Comparison of ENCODE assay signal across 2 cellular contexts in genomic region chr7:23349484-23350157, GRCh38.
TF ChIP-seq lines count a peak whose summit lies in the region.

No MANE protein-coding gene starts in this region.

TF ChIP-seq in H1, 55 proteins besides CTCF, POLR2A, EP300 and RAD21 (continued from another document):
- TF ChIP-seq SP4 (IDR thresholded peaks at IDR 0.05; ENCODE audit: low read length) (no peak), ZNF274 (IDR thresholded peaks at IDR 0.05; ENCODE audit: borderline replicate concordance, extremely low read depth, low read length) (no peak), CHD1 (IDR thresholded peaks at IDR 0.05; ENCODE audit: low read depth, low read length) (no peak), SAP30 (IDR thresholded peaks at IDR 0.05; ENCODE audit: insufficient read depth, insufficient replicate concordance, low read length) (no peak), POU5F1 (IDR thresholded peaks at IDR 0.05; ENCODE audit: low read depth, low read length) (no peak), GTF2F1 (IDR thresholded peaks at IDR 0.05; ENCODE audit: borderline replicate concordance, low read depth, low read length) (no peak), SRF (IDR thresholded peaks at IDR 0.05; ENCODE audit: low read depth, low read length) (no peak), SIN3A (conservative IDR thresholded peaks at IDR 0.05 in 1 of 2, IDR thresholded peaks at IDR 0.05 in 1 of 2; ENCODE audit: low read depth in 1 of 2, low read length in 2 of 2) (no peak), BCL11A (IDR thresholded peaks at IDR 0.05; ENCODE audit: low read depth in 2 of 2, low read length in 2 of 2) (no peak), TCF12 (IDR thresholded peaks at IDR 0.05; ENCODE audit: low read depth, low read length) (no peak), EZH2 (IDR thresholded peaks at IDR 0.05; ENCODE audit: low read depth, low read length, severe bottlenecking) (no peak), CBX5 (IDR thresholded peaks at IDR 0.05; ENCODE audit: low read depth, low read length) (no peak), CEBPB (IDR thresholded peaks at IDR 0.05; ENCODE audit: low read depth, low read length) (no peak), BACH1 (IDR thresholded peaks at IDR 0.05; ENCODE audit: low read length) (no peak)

TF ChIP-seq in neural cell, 6 proteins besides CTCF, POLR2A, EP300 and RAD21 (continued from another document):
- no peak for TF ChIP-seq REST (IDR thresholded peaks at IDR 0.05; ENCODE audit: borderline replicate concordance)
